20 cellular contexts compared by ENCODE assay signal in the genomic region with DNA sequence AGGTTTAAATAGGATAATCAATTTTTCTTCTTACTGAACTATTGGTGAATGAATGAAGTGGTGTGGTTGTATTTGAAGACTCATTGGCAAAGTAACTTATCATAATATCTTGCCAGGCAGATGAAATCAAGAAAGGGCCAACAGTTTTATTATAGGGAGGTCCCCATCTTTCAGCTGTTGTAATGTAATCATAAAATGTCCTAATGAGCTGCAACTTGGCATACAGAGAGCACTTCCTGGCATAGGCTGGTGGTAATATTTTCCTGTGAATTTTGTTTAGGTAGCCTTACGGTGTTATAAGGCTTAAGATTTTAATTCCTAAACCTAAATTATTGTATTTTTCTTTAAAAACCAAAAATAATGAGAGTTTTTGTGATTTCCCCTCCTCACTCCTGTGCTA. TPM values are rescaled to one million over a fixed set of nuclear protein-coding genes. Genes with fewer than 3 reads are reported as not detected.
"Had no signal": no experiment of that assay in that cellular context is flagged by ENCODE, and none has a peak within 500 bp of the region (broad histone marks: within the 10 kb centered on the region; RNA-seq: fewer than 3 reads in every experiment).

No MANE protein-coding gene starts in this region.

- H3K36me3 ChIP-seq: upper lobe of left lung had no signal

- H3K27ac ChIP-seq: skin epidermis, testis, upper lobe of left lung had no signal

- DNase-seq: activated CD4-positive, alpha-beta T cell treated with anti-CD3 and anti-CD28 coated beads, Interleukin-2, amount 50 U/mL, for 4 hours; activated gamma-delta T cell treated with Interleukin-2 at 50 U/mL for 16 hours; dermis blood vessel endothelial cell; effector memory CD8-positive, alpha-beta T cell; hippocampal formation; islet precursor cell; mammary epithelial cell; midbrain; occipital lobe; posterior cingulate gyrus; stimulated activated CD4-positive, alpha-beta T cell treated with anti-CD3 and anti-CD28 coated beads, Interleukin-15, amount 100 ng/mL, for 24 hours; stimulated activated CD4-positive, alpha-beta T cell treated with anti-CD3 and anti-CD28 coated beads, Interleukin-4, amount 100 ng/mL, for 1 hour; testis; upper lobe of left lung had no signal

- H3K27me3 ChIP-seq: testis, upper lobe of left lung had no signal

- H3K4me3 ChIP-seq: skin epidermis, testis, upper lobe of left lung had no signal

- H3K4me1 ChIP-seq: testis had no signal

- ATAC-seq: activated naive CD4-positive, alpha-beta T cell treated with anti-CD3 and anti-CD28 coated beads, Interleukin-2, amount 50 U/mL, for 72 hours; effector memory CD8-positive, alpha-beta T cell; left lobe of liver; stimulated activated effector memory CD8-positive, alpha-beta T cell treated with anti-CD3 and anti-CD28 coated beads, Interleukin-12 subunit alpha, Interleukin-12 subunit beta, amount 100 ng/mL, for 72 hours had no signal

- H3K9me3 ChIP-seq: testis, upper lobe of left lung had no signal

RNA-seq across cellular contexts. Expression of gene FHIP1A, which starts 17.5 kb away (rescaled TPM):
- total RNA-seq: activated CD8-positive, alpha-beta memory T cell treated with anti-CD3 and anti-CD28 coated beads for 36 hours; T-helper 2 cell treated with Interferon-gamma antibody and Interleukin-4, amounts not matched to agents 100 ng/mL and 5 ng/mL, for 36 hours had no signal
